Comparison of ENCODE assay signal across 8 cellular contexts in genomic region chr19:34962281-34962944, GRCh38. TPM values are rescaled to one million over a fixed set of nuclear protein-coding genes. Genes with fewer than 3 reads are reported as not detected.
DNase-seq lines count a peak whose midpoint lies in the region; ATAC-seq and TF ChIP-seq lines count a peak whose summit lies in the region.

No MANE protein-coding gene starts in this region.

- peak overlapping the region; percentile 85 for H3K4me3 Mint-ChIP-seq in stimulated activated naive CD8-positive, alpha-beta T cell treated with anti-CD3 and anti-CD28 coated beads, Interleukin-15, Interleukin-2, amounts not matched to agents 100 ng/mL and 50 ng/mL, for 24 hours
- H3K4me3 Mint-ChIP-seq in activated naive CD8-positive, alpha-beta T cell treated with anti-CD3 and anti-CD28 coated beads, Interleukin-2, amount 50 U/mL, for 24 hours, result peak overlapping the region; percentile 86

- no peak for DNase-seq in stimulated activated naive CD8-positive, alpha-beta T cell treated with anti-CD3 and anti-CD28 coated beads, Interleukin-15, Interleukin-2, amounts not matched to agents 100 U/mL and 50 U/mL, for 24 hours
- DNase-seq in activated naive CD8-positive, alpha-beta T cell treated with anti-CD3 and anti-CD28 coated beads, Interleukin-2, amount 50 U/mL, for 24 hours, result no peak
- DNase-seq in left lung, result no peak
- DNase-seq in NOMO-1 treated with DMSO at 0.1 percent for 48 hours (lab: John Stamatoyannopoulos, UW; ENCODE audit: unreplicated experiment), result no peak
- no peak for DNase-seq in SIG-M5 treated with dmso at 0.1 percent for 504 hours (lab: John Stamatoyannopoulos, UW; ENCODE audit: unreplicated experiment)

- H3K9me3 ChIP-seq in left lung, result peaks cover 8 to 42% of the 10 kb centered on the region in 2 donors

- H3K27ac Mint-ChIP-seq in stimulated activated naive CD8-positive, alpha-beta T cell treated with anti-CD3 and anti-CD28 coated beads, Interleukin-15, Interleukin-2, amounts not matched to agents 100 ng/mL and 50 ng/mL, for 24 hours, result peak overlapping the region; percentile 86
- H3K27ac Mint-ChIP-seq in activated naive CD8-positive, alpha-beta T cell treated with anti-CD3 and anti-CD28 coated beads, Interleukin-2, amount 50 U/mL, for 24 hours, result peak overlapping the region; percentile 81

- intact Hi-C loops in left lung (cut with DNase I), result no loop called here

- no peaks in the 10 kb centered on the region for H3K27me3 Mint-ChIP-seq in stimulated activated naive CD8-positive, alpha-beta T cell treated with anti-CD3 and anti-CD28 coated beads, Interleukin-15, Interleukin-2, amounts not matched to agents 100 ng/mL and 50 ng/mL, for 24 hours
- no peaks in the 10 kb centered on the region for H3K27me3 Mint-ChIP-seq in activated naive CD8-positive, alpha-beta T cell treated with anti-CD3 and anti-CD28 coated beads, Interleukin-2, amount 50 U/mL, for 24 hours

- H3K36me3 ChIP-seq in left lung, result peaks cover 0 to 39% of the 10 kb centered on the region in 2 donors

- H3K4me1 ChIP-seq in left lung, result peaks cover 5 to 22% of the 10 kb centered on the region in 2 donors

- H3K4me3 ChIP-seq in left lung, result peak overlapping the region; percentile 86 to 96

- no peak for TF ChIP-seq CTCF in left lung (IDR thresholded peaks at IDR 0.05)

- peaks cover 44% of the 10 kb centered on the region for H3K9me3 Mint-ChIP-seq in stimulated activated naive CD8-positive, alpha-beta T cell treated with anti-CD3 and anti-CD28 coated beads, Interleukin-15, Interleukin-2, amounts not matched to agents 100 ng/mL and 50 ng/mL, for 24 hours
- H3K9me3 Mint-ChIP-seq in activated naive CD8-positive, alpha-beta T cell treated with anti-CD3 and anti-CD28 coated beads, Interleukin-2, amount 50 U/mL, for 24 hours, result peaks cover 39% of the 10 kb centered on the region

- H3K4me1 Mint-ChIP-seq in stimulated activated naive CD8-positive, alpha-beta T cell treated with anti-CD3 and anti-CD28 coated beads, Interleukin-15, Interleukin-2, amounts not matched to agents 100 ng/mL and 50 ng/mL, for 24 hours (ENCODE audit: low read depth), result peaks cover 18% of the 10 kb centered on the region
- peaks cover 22% of the 10 kb centered on the region for H3K4me1 Mint-ChIP-seq in activated naive CD8-positive, alpha-beta T cell treated with anti-CD3 and anti-CD28 coated beads, Interleukin-2, amount 50 U/mL, for 24 hours

- peak overlapping the region; percentile 51 to 84 for H3K27ac ChIP-seq in left lung

- peaks cover 56% of the 10 kb centered on the region for H3K36me3 Mint-ChIP-seq in stimulated activated naive CD8-positive, alpha-beta T cell treated with anti-CD3 and anti-CD28 coated beads, Interleukin-15, Interleukin-2, amounts not matched to agents 100 ng/mL and 50 ng/mL, for 24 hours (ENCODE audit: low read depth)
- H3K36me3 Mint-ChIP-seq in activated naive CD8-positive, alpha-beta T cell treated with anti-CD3 and anti-CD28 coated beads, Interleukin-2, amount 50 U/mL, for 24 hours (ENCODE audit: low read depth), result peaks cover 56% of the 10 kb centered on the region

- no peaks in the 10 kb centered on the region for H3K27me3 ChIP-seq in left lung

- ATAC-seq in stimulated activated naive CD8-positive, alpha-beta T cell treated with anti-CD3 and anti-CD28 coated beads, Interleukin-15, Interleukin-2, amounts not matched to agents 100 U/mL and 50 U/mL, for 24 hours, result no peak
- no peak for ATAC-seq in activated naive CD8-positive, alpha-beta T cell treated with anti-CD3 and anti-CD28 coated beads, Interleukin-2, amount 50 U/mL, for 24 hours
- peak; percentile 15 for ATAC-seq in left lung
- ATAC-seq in HG03175 (IDR thresholded peaks at IDR 0.05; ENCODE audit: unreplicated experiment), result no peak
- no peak for ATAC-seq in esophagus mucosa

RNA-seq across cellular contexts. Expression of gene ZNF792, which starts 1.6 kb away (rescaled TPM):
- 1 to 10 TPM; 8.5 to 9.9 TPM for total RNA-seq in left lung
- total RNA-seq in esophagus mucosa, result 1.8 TPM

RNA-seq across cellular contexts. Expression of gene ZNF30, which starts 35.7 kb away (rescaled TPM):
- 1 to 10 TPM; 3.5 to 4.3 TPM for total RNA-seq in left lung
- total RNA-seq in esophagus mucosa, result 1.4 TPM

RNA-seq across cellular contexts. Expression of gene GRAMD1A, which starts 37.7 kb away (rescaled TPM):
- total RNA-seq in left lung (100 to 1,000 TPM; 116 to 137 TPM), esophagus mucosa (11.8 TPM)
